ENCODE assay signal across 23 cellular contexts in genomic region chr4:99651811-99652545, GRCh38. TPM values are rescaled to one million over a fixed set of nuclear protein-coding genes. Genes with fewer than 3 reads are reported as not detected.
"Had no signal": no experiment of that assay in that cellular context is flagged by ENCODE, and none has a peak within 500 bp of the region (broad histone marks: within the 10 kb centered on the region; RNA-seq: fewer than 3 reads in every experiment).

No MANE protein-coding gene starts in this region.

- H3K27me3 Mint-ChIP-seq: activated CD8-positive, alpha-beta T cell treated with anti-CD3 and anti-CD28 coated beads for 36 hours had no signal

- H3K4me2 ChIP-seq: hepatocyte had no signal

- H3K9me3 ChIP-seq: colonic mucosa, neutrophil, pancreas, sigmoid colon, tibial artery, uterus had no signal

- H3K4me3 ChIP-seq: colonic mucosa, hepatocyte, pancreas, sigmoid colon, tibial artery, uterus had no signal

- H3K36me3 ChIP-seq: colonic mucosa, neutrophil, pancreas, sigmoid colon, tibial artery, uterus had no signal

- H3K4me1 Mint-ChIP-seq: activated CD4-positive, alpha-beta T cell treated with anti-CD3 and anti-CD28 coated beads, Interleukin-2, amount 10 ng/mL, durations not matched to agents 24 days and 14 days; activated T-helper 17 cell treated with anti-CD3 and anti-CD28 coated beads, Interleukin-2, amount 50 U/mL, for 72 hours had no signal

- H3K27me3 ChIP-seq: colonic mucosa, hepatocyte, neutrophil, pancreas, sigmoid colon, tibial artery, uterus had no signal

- H3K4me1 ChIP-seq: colonic mucosa, uterus had no signal

- ATAC-seq: activated CD8-positive, alpha-beta T cell treated with anti-CD3 and anti-CD28 coated beads for 36 hours; activated T-helper 17 cell treated with anti-CD3 and anti-CD28 coated beads, Interleukin-2, amount 50 U/mL, for 72 hours; pancreas had no signal

- H3K9me3 Mint-ChIP-seq: activated CD4-positive, alpha-beta T cell treated with anti-CD3 and anti-CD28 coated beads, Interleukin-2, amount 10 ng/mL, durations not matched to agents 24 days and 14 days; activated CD8-positive, alpha-beta T cell treated with anti-CD3 and anti-CD28 coated beads for 36 hours; activated naive CD4-positive, alpha-beta T cell treated with anti-CD3 and anti-CD28 coated beads for 36 hours; activated T-helper 17 cell treated with anti-CD3 and anti-CD28 coated beads, Interleukin-2, amount 50 U/mL, for 72 hours; endodermal cell had no signal

- H3K36me3 Mint-ChIP-seq: brain had no signal

- DNase-seq: activated CD4-positive, alpha-beta T cell treated with anti-CD3 and anti-CD28 coated beads, Interleukin-2, amount 10 ng/mL, durations not matched to agents 24 days and 14 days; activated CD4-positive, CD25-positive, alpha-beta regulatory T cell; activated CD8-positive, alpha-beta T cell treated with anti-CD3 and anti-CD28 coated beads for 36 hours; activated naive CD4-positive, alpha-beta T cell treated with anti-CD3 and anti-CD28 coated beads for 36 hours; activated T-cell treated with anti-CD3 and anti-CD28 coated beads, Interleukin-2, amount 50 U/mL, for 1 hour; anterior cingulate cortex; central memory CD4-positive, alpha-beta T cell; colonic mucosa; endodermal cell; foreskin fibroblast; mammary epithelial cell; sigmoid colon; stimulated activated naive CD4-positive, alpha-beta T cell; T1000; tibial artery; uterus had no signal

- H3K27ac ChIP-seq: colonic mucosa, epithelial cell of prostate, hepatocyte, neutrophil, pancreas, sigmoid colon, tibial artery, uterus had no signal

- H3K27ac Mint-ChIP-seq: activated CD4-positive, alpha-beta T cell treated with anti-CD3 and anti-CD28 coated beads, Interleukin-2, amount 10 ng/mL, durations not matched to agents 24 days and 14 days; activated CD8-positive, alpha-beta T cell treated with anti-CD3 and anti-CD28 coated beads for 36 hours; activated naive CD4-positive, alpha-beta T cell treated with anti-CD3 and anti-CD28 coated beads for 36 hours; activated T-helper 17 cell treated with anti-CD3 and anti-CD28 coated beads, Interleukin-2, amount 50 U/mL, for 72 hours; endodermal cell had no signal

- H3K4me3 Mint-ChIP-seq: activated CD4-positive, alpha-beta T cell treated with anti-CD3 and anti-CD28 coated beads, Interleukin-2, amount 10 ng/mL, durations not matched to agents 24 days and 14 days; activated CD8-positive, alpha-beta T cell treated with anti-CD3 and anti-CD28 coated beads for 36 hours; activated naive CD4-positive, alpha-beta T cell treated with anti-CD3 and anti-CD28 coated beads for 36 hours; activated T-helper 17 cell treated with anti-CD3 and anti-CD28 coated beads, Interleukin-2, amount 50 U/mL, for 72 hours; endodermal cell had no signal

RNA-seq across cellular contexts. Expression of gene C4orf54, which starts 5.7 kb away (rescaled TPM):
- total RNA-seq: activated CD4-positive, alpha-beta T cell treated with anti-CD3 and anti-CD28 coated beads, Interleukin-2, amount 10 ng/mL, durations not matched to agents 24 days and 14 days; activated CD8-positive, alpha-beta T cell treated with anti-CD3 and anti-CD28 coated beads for 36 hours; activated naive CD4-positive, alpha-beta T cell treated with anti-CD3 and anti-CD28 coated beads for 36 hours; activated T-helper 17 cell treated with anti-CD3 and anti-CD28 coated beads, Interleukin-2, amount 50 U/mL, for 72 hours; endodermal cell; T-helper 1 cell treated with Interleukin-12 subunit alpha and Interleukin-12 subunit beta and Interleukin-4 antibody, amounts not matched to agents 30 ng/mL and 1 ng/mL, for 36 hours had no signal
- polyA plus RNA-seq: hepatocyte had no signal
